In the genomic region with DNA sequence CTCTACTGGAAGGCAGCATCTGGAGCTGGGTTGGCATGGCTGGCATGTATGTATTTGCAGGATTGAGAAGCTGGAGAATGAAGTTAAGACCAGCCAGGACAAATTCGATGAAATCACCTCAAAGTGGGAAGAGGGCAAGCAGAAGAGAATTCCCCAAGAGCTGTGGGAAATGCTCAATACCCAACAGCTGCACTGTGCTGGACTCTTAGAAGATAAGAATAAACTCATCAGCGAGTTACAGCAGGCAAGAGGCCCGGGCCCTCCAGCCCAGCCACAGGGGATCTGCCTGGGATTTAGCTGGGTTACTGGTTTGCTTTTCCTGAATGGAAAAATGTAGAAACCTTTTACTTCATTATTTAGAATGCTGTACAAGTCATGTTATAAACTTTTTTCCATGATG, we compare ENCODE assay signal across 24 cellular contexts. TPM values are rescaled to one million over a fixed set of nuclear protein-coding genes. Genes with fewer than 3 reads are reported as not detected.
"Had no signal": no experiment of that assay in that cellular context is flagged by ENCODE, and none has a peak within 500 bp of the region (broad histone marks: within the 10 kb centered on the region; RNA-seq: fewer than 3 reads in every experiment).

No MANE protein-coding gene starts in this region.

- H3K27ac ChIP-seq: KMS-11, RWPE1 had no signal

- DNase-seq: IMR-90, Kasumi-1, MM.1S, NCI-H1092 treated with DMSO at 0.1 percent for 48 hours, NCI-H1436, NCI-H187, NCI-H2029, NCI-H2081 treated with DMSO at 0.1 percent for 48 hours, NCI-H2171, NCI-H226, NCI-H446, NCI-H510A, NCI-H524 treated with DMSO at 0.1 percent for 48 hours, NCI-H69, NCI-H774, PC-3, SHP77 had no signal

- ATAC-seq: HepG2, Panc1, PC-3, SK-N-SH treated with all-trans-retinoic acid at 6 μM for 48 hours had no signal

- H3K9ac ChIP-seq: KMS-11 had no signal

- H3K4me2 ChIP-seq: KMS-11 had no signal

RNA-seq across cellular contexts. Expression of a gene that starts 22.5 kb away (rescaled TPM):
- total RNA-seq: HT1080, M059J, PC-3 had no signal
- polyA plus RNA-seq: HepG2, IMR-90 had no signal

RNA-seq across cellular contexts. Expression of a gene that starts 53.7 kb away (rescaled TPM):
- total RNA-seq: HT1080, IMR-90, PC-3 had no signal
- polyA plus RNA-seq: HepG2 had no signal
